In the genomic region with DNA sequence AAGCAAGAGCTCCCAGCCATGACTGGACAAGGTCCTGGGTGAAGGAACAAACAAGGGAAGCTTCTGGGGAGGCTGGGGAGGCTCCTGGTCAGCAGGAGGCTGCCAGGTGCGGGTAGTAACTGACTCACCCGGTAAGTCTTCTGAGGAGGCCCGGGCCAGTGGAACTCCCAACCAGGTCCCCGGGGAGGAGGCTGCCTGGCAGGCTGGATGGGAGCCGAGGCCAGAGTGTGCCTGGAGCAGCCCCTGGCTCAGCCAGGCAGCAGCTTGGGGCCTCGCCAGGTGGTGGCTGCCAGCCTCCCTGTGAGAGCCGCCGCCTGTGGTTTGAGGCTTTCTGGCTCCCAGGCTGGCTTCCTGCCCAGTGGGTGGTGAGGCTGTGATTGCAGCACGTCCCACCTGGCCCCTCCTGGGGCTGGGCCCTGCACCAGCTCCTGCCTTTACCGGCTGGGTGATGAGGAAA, we compare ENCODE assay signal across 8 cellular contexts. TPM values are rescaled to one million over a fixed set of nuclear protein-coding genes. Genes with fewer than 3 reads are reported as not detected.
DNase-seq lines count a peak whose midpoint lies in the region; ATAC-seq and TF ChIP-seq lines count a peak whose summit lies in the region.

No MANE protein-coding gene starts in this region.

- no peak for ATAC-seq in GM21447 (IDR thresholded peaks at IDR 0.05; ENCODE audit: unreplicated experiment)

- peaks cover 43% of the 10 kb centered on the region for H3K4me1 ChIP-seq in SJCRH30
- H3K4me1 ChIP-seq in mammary epithelial cell (ENCODE audit: insufficient read depth, low read length): peaks cover 25% of the 10 kb centered on the region

- WGBS in mammary epithelial cell (ENCODE audit: low coverage, missing lambda C conversion rate): 0% methylated on average over 6 of the region's 10 CpGs

- H3K79me2 ChIP-seq in mammary epithelial cell (ENCODE audit: insufficient read depth, low read length): no peaks in the 10 kb centered on the region

- H3K27ac ChIP-seq in SJCRH30 (no peak overlapping the region), mammary epithelial cell (ENCODE audit: insufficient read depth, low read depth, low read length) (no peak overlapping the region)

- intact Hi-C loops in mammary epithelial cell (cut with micrococcal nuclease): loop anchor here (1.0 to 2.0 kb wide), 2 partner anchors 16 to 50 kb away; no protein-coding TSS in a partner anchor

- H3K4me3 ChIP-seq in SJCRH30: no peak overlapping the region
- H3K4me3 ChIP-seq in mammary epithelial cell (replicated peaks in 1 of 3; ENCODE audit: insufficient read depth in 1 of 3, low read depth in 2 of 3, low read length in 3 of 3): no peak overlapping the region

- H3K4me2 ChIP-seq in mammary epithelial cell (ENCODE audit: insufficient read depth, low read depth, low read length): peak overlapping the region; percentile 9

- H3K27me3 ChIP-seq in SJCRH30: no peaks in the 10 kb centered on the region
- H3K27me3 ChIP-seq in mammary epithelial cell (ENCODE audit: insufficient read depth, low read length): peaks cover 25% of the 10 kb centered on the region

- no peaks in the 10 kb centered on the region for H4K20me1 ChIP-seq in mammary epithelial cell (ENCODE audit: insufficient read depth, low read length)

- no peak for TF ChIP-seq CTCF in mammary epithelial cell (conservative IDR thresholded peaks at IDR 0.05 in 1 of 2, IDR thresholded peaks at IDR 0.05 in 1 of 2; ENCODE audit: extremely low read depth in 1 of 2, insufficient read depth in 1 of 2, low read depth in 1 of 2, low read length in 2 of 2)

- H3K36me3 ChIP-seq in SJCRH30: no peaks in the 10 kb centered on the region
- no peaks in the 10 kb centered on the region for H3K36me3 ChIP-seq in mammary epithelial cell (ENCODE audit: insufficient read depth, low read length)

- peak; percentile 71 for DNase-seq in HT1080 (ENCODE audit: low read depth)
- peak; percentile 95 for DNase-seq in SJCRH30
- peak; percentile 95 for DNase-seq in mammary epithelial cell
- DNase-seq in myocyte (ENCODE audit: low read depth): peak; percentile 95
- DNase-seq in occipital lobe (lab: John Stamatoyannopoulos, UW): no peak
- DNase-seq in SIG-M5 (lab: John Stamatoyannopoulos, UW): no peak
- no peak for DNase-seq in OCI-M2 (lab: John Stamatoyannopoulos, UW; ENCODE audit: unreplicated experiment)

- no peak overlapping the region for H2AFZ ChIP-seq in mammary epithelial cell (ENCODE audit: low read depth, low read length)

- H3K9ac ChIP-seq in mammary epithelial cell (ENCODE audit: insufficient read depth, low read length): no peak overlapping the region

- H3K9me3 ChIP-seq in SJCRH30 (replicated peaks) (no peaks in the 10 kb centered on the region), mammary epithelial cell (replicated peaks; ENCODE audit: insufficient read depth, low read length) (no peaks in the 10 kb centered on the region)

- in situ Hi-C loops in mammary epithelial cell (cut with MboI; ENCODE audit: low sequenced_read_pairs in 2 of 2): no loop called here

- dilution Hi-C loops in mammary epithelial cell (cut with HindIII; ENCODE audit: low sequenced_read_pairs): loop anchor here (5.0 to 10.0 kb wide), 2 partner anchors 59 to 708 kb away; a partner anchor contains a TSS

- BruUV-seq in mammary epithelial cell (replicated peaks; lab: Mats Ljungman, UMichigan): no TSS peak

- CTCF ChIA-PET in mammary epithelial cell (lab: Charles Lee; ENCODE audit: low non-redundant PET): interaction anchor here (0.8 kb wide), 1 partner anchor 57 kb away, joined by 4 read pairs; no protein-coding TSS in a partner anchor

RNA-seq across cellular contexts. Expression of a gene that starts 46.2 kb away (rescaled TPM):
- 0.24 TPM in 1 of 2 replicates, not detected in the other for total RNA-seq in HT1080 (2014; rRNA removed; shearing (Covaris generic))
- 0.03 and 0.05 TPM in 2 replicates for polyA plus RNA-seq in HT1080 (2015; cell fraction: cytosol; rRNA removed)
- 0.05 TPM in 1 of 2 replicates, not detected in the other for polyA plus RNA-seq in HT1080 (2015; cell fraction: nucleus; rRNA removed)
- total RNA-seq in SJCRH30 (2014; rRNA removed; shearing (Covaris generic)): 513 and 574 TPM in 2 replicates
- total RNA-seq in mammary epithelial cell (under 1 TPM in 1 of 2 donors, not detected in 1; under 0.01 TPM), myocyte (330 and 438 TPM in 2 replicates), occipital lobe (25.6 TPM)
- 0.01 TPM for polyA plus RNA-seq in mammary epithelial cell
- polyA minus RNA-seq in mammary epithelial cell: not detected
- polyA plus RNA-seq in myocyte (2012): 915 TPM

Comparison
In these comparisons a context has a peak if more than half of its experiments do, and no peak if none do; other contexts are left out.
1. DNase-seq: peak in HT1080 (single experiment), SJCRH30 (2 of 2), mammary epithelial cell (single experiment) and myocyte (single experiment); none in occipital lobe (single experiment), SIG-M5 (single experiment) and OCI-M2 (single experiment).
2. RNA of a gene that starts 46.2 kb away (total RNA-seq): 513 to 574 TPM in SJCRH30, 330 to 438 TPM in myocyte and 25.6 TPM in occipital lobe (single experiment); 0.24 TPM in HT1080 and under 0.01 TPM in mammary epithelial cell; every median in the first group is over 10 times any median in the second.